Comparison of ENCODE assay signal across 8 cellular contexts in the genomic region with DNA sequence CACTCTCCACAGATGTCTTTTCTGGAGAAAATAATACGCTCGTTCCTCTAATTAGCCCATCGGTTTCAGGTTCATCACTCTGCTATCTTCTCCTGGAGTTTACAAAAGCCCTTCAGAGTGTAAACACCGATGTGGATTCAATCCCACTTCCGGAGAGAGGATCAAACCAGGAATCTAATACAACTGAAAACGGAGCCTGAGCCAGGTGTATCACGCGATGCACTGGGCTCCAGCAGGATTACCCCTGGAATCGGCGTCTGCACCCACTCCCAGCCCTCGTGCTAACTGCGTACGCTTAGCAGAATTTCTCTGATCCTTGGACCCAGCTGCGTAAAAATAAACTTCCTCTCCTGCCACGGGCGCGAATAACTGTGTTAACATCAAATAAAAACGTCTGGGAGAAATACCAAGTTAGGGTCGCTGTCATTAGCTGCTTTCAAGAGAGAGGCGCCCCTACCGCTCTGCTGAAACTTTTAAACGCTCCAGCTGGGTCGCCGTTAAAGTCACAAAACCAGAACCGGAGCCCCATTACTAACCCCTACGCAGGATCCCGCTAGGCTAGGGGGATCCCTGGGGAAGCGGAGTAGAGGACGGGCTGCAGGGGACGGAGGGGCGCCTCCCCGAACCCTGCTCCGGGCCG. TPM values are rescaled to one million over a fixed set of nuclear protein-coding genes. Genes with fewer than 3 reads are reported as not detected.
DNase-seq lines count a peak whose midpoint lies in the region; ATAC-seq and TF ChIP-seq lines count a peak whose summit lies in the region.

No MANE protein-coding gene starts in this region.

- H3K9me3 Mint-ChIP-seq in T-helper 2 cell treated with Interferon-gamma antibody and Interleukin-4, amounts not matched to agents 5 μg/mL and 100 μg/mL, for 36 hours, result peaks cover 5% of the 10 kb centered on the region

- DNase-seq in T-helper 2 cell treated with Interferon-gamma antibody and Interleukin-4, amounts not matched to agents 5 μg/mL and 100 μg/mL, for 36 hours (ENCODE audit: low spot score), result no peak
- DNase-seq in T-helper 2 cell (no peak), NB4 (ENCODE audit: low read depth) (peak; percentile 40), breast epithelium (ENCODE audit: low spot score in 2 of 2) (no peak), anterior cingulate cortex (lab: John Stamatoyannopoulos, UW) (no peak), posterior cingulate gyrus (no peak)

- H3K9me3 ChIP-seq in breast epithelium (no peaks in the 10 kb centered on the region), mesodermal cell (ENCODE audit: control insufficient read depth, low read length) (peaks cover 3% of the 10 kb centered on the region)

- peak overlapping the region; percentile 91 for H3K4me3 Mint-ChIP-seq in T-helper 2 cell treated with Interferon-gamma antibody and Interleukin-4, amounts not matched to agents 5 μg/mL and 100 μg/mL, for 36 hours

- WGBS in mesodermal cell (ENCODE audit: insufficient coverage in 2 of 2), 2 experiments, result 1% methylated on average over 25 to 31 of the region's 34 CpGs

- TF ChIP-seq POLR2A in NB4 (IDR thresholded peaks at IDR 0.05; ENCODE audit: extremely low read depth, insufficient read length) (no peak), breast epithelium (IDR thresholded peaks at IDR 0.05) (no peak)

- H3K27ac ChIP-seq in breast epithelium (peak overlapping the region; percentile 83 to 89), mesodermal cell (ENCODE audit: low read depth, low read length, severe bottlenecking) (peak overlapping the region; percentile 94)

- H3K27ac Mint-ChIP-seq in T-helper 2 cell treated with Interferon-gamma antibody and Interleukin-4, amounts not matched to agents 5 μg/mL and 100 μg/mL, for 36 hours, result peak overlapping the region; percentile 77

- H3K27me3 Mint-ChIP-seq in T-helper 2 cell treated with Interferon-gamma antibody and Interleukin-4, amounts not matched to agents 5 μg/mL and 100 μg/mL, for 36 hours (ENCODE audit: low read depth), result peaks cover 4% of the 10 kb centered on the region

- peaks cover 0 to 7% of the 10 kb centered on the region in 2 donors for H3K4me1 ChIP-seq in breast epithelium
- H3K4me1 ChIP-seq in mesodermal cell (ENCODE audit: control insufficient read depth, insufficient read depth, low read length, poor library complexity, severe bottlenecking), result peaks cover 9% of the 10 kb centered on the region

- no peaks in the 10 kb centered on the region for H3K36me3 ChIP-seq in breast epithelium
- H3K36me3 ChIP-seq in mesodermal cell (ENCODE audit: control insufficient read depth, insufficient read depth, low read length), result peaks cover 44% of the 10 kb centered on the region

- no peak for ATAC-seq in GM18520 (IDR thresholded peaks at IDR 0.05; ENCODE audit: unreplicated experiment)

- H3K4me1 Mint-ChIP-seq in T-helper 2 cell treated with Interferon-gamma antibody and Interleukin-4, amounts not matched to agents 5 μg/mL and 100 μg/mL, for 36 hours (ENCODE audit: low read depth), result peaks cover 31% of the 10 kb centered on the region

- H3K4me3 ChIP-seq in NB4 (ENCODE audit: low read depth, low read length) (peak overlapping the region; percentile 97), breast epithelium (peak overlapping the region; percentile 75 to 99 (median 75)), mesodermal cell (ENCODE audit: extremely low read depth, insufficient read depth, low read length, poor library complexity, severe bottlenecking) (peak overlapping the region; percentile 97)

- peaks cover 33% of the 10 kb centered on the region for H3K36me3 Mint-ChIP-seq in T-helper 2 cell treated with Interferon-gamma antibody and Interleukin-4, amounts not matched to agents 5 μg/mL and 100 μg/mL, for 36 hours (ENCODE audit: low read depth)

- intact Hi-C loops in breast epithelium (cut with DNase I; ENCODE audit: low total_unique reads) (loop anchor here (10.0 kb wide), 2 partner anchors 64 to 66 kb away; a partner anchor contains a TSS), posterior cingulate gyrus (cut with DNase I) (no loop called here)

- no peaks in the 10 kb centered on the region for H3K27me3 ChIP-seq in breast epithelium

- TF ChIP-seq CTCF in NB4 (IDR thresholded peaks at IDR 0.05; ENCODE audit: low read depth, low read length) (no peak), breast epithelium (IDR thresholded peaks at IDR 0.05) (no peak)

RNA-seq across cellular contexts. Expression of a gene that starts 0.5 kb away (rescaled TPM):
- total RNA-seq in breast epithelium, result 10 to 100 TPM; 19.4 to 43.6 (median 31.5) TPM
- polyA plus RNA-seq in mesodermal cell (2013, experiment 1 of 2), result 34.3 TPM
- polyA plus RNA-seq in mesodermal cell (2013, experiment 2 of 2), result 35.8 TPM

RNA-seq across cellular contexts. Expression of a gene that starts 7.8 kb away (rescaled TPM):
- 10 to 100 TPM; 40.8 to 73.4 (median 49.6) TPM for total RNA-seq in breast epithelium
- 129 TPM for polyA plus RNA-seq in mesodermal cell (2013, experiment 1 of 2)
- 110 TPM for polyA plus RNA-seq in mesodermal cell (2013, experiment 2 of 2)

RNA-seq across cellular contexts. Expression of a gene that starts 20.2 kb away (rescaled TPM):
- total RNA-seq in breast epithelium, result 10 to 100 TPM; 46.9 to 51.7 (median 50.1) TPM
- 165 TPM for polyA plus RNA-seq in mesodermal cell (2013, experiment 1 of 2)
- polyA plus RNA-seq in mesodermal cell (2013, experiment 2 of 2), result 151 TPM

RNA-seq across cellular contexts. Expression of a gene that starts 20.4 kb away (rescaled TPM):
- total RNA-seq in breast epithelium, result 10 to 100 TPM; 13.8 to 23.3 (median 18.7) TPM
- 18.9 TPM for polyA plus RNA-seq in mesodermal cell (2013, experiment 1 of 2)
- polyA plus RNA-seq in mesodermal cell (2013, experiment 2 of 2), result 14.3 TPM

RNA-seq across cellular contexts. Expression of a gene that starts 31.4 kb away (rescaled TPM):
- total RNA-seq in breast epithelium, result 10 to 100 TPM; 12.8 to 21.8 (median 13.0) TPM
- polyA plus RNA-seq in mesodermal cell (2013, experiment 1 of 2), result 16.1 TPM
- polyA plus RNA-seq in mesodermal cell (2013, experiment 2 of 2), result 12.9 TPM
